13 cellular contexts compared by ENCODE assay signal in the genomic region with DNA sequence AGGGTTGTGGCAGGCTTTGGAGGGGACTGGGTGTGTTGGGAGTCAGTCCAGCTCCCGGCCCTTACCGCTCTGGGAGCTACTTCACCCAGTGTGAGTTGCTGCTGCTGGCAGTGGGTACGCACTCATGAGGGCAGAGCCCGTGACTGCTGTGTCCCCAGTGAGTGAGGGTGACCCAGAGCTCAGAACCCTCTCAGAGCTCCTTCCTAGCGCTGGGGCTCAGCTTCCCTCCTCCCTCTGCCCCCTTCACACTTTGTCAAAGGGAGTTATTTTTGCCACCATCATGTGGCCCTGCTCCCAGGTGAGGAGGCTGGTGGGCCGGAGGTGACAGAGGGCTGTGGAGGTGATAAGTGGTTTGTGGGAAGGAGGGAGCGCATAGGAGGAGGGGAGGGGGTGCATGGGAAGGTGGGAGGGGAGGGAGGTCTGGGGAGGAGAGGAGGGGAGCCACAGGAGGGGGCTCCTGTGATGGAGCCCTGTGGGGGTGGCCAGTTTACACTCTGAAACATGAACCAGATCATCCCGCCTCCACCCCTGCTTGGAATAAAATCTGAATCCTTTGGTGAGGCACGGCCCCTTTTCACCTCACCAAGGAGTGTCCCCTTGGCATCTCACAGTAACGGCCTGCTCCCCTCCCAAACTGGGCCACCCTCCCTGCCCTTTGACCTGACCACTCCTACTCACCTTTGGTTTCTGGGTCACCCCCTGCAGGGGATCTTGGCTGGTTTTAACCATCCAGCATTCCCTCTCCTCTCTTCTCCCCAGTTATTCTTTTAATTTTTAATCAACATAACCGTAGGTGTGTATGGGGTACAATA. TPM values are rescaled to one million over a fixed set of nuclear protein-coding genes. Genes with fewer than 3 reads are reported as not detected.
DNase-seq lines count a peak whose midpoint lies in the region; ATAC-seq and TF ChIP-seq lines count a peak whose summit lies in the region.
"Had no signal": no experiment of that assay in that cellular context is flagged by ENCODE, and none has a peak within 500 bp of the region (broad histone marks: within the 10 kb centered on the region; RNA-seq: fewer than 3 reads in every experiment).

No MANE protein-coding gene starts in this region.

- no peak overlapping the region for H2BK12ac ChIP-seq in H9 (ENCODE audit: insufficient read length, low read depth, low read length)

- H3K14ac ChIP-seq in H9 (ENCODE audit: insufficient read depth, low read length) = no peak overlapping the region

- H3K23ac ChIP-seq in H9 (ENCODE audit: insufficient read length, low read depth, low read length) = no peak overlapping the region

- no peak for DNase-seq in CD8-positive, alpha-beta T cell
- DNase-seq in H9 (peak; percentile 34), endodermal cell (peak; percentile 84), brain microvascular endothelial cell (no peak), Kasumi-1 (lab: John Stamatoyannopoulos, UW) (no peak)
- no peak for DNase-seq in natural killer cell treated with Interleukin-12 subunit alpha and Interleukin-12 subunit beta and Interleukin-15 and Interleukin-18, amount 100 ng/mL, for 72 hours (ENCODE audit: low spot score)
- DNase-seq: colonic mucosa, MM.1S, NCI-H526, WERI-Rb-1 had no signal

- no peaks in the 10 kb centered on the region for H3K79me1 ChIP-seq in H9 (ENCODE audit: insufficient read depth, low read depth, low read length, poor library complexity, severe bottlenecking)

- H3K4me1 Mint-ChIP-seq in CD8-positive, alpha-beta T cell (ENCODE audit: low read depth) = peaks cover 29% of the 10 kb centered on the region
- H3K4me1 Mint-ChIP-seq in H9 (peaks cover 38 to 52% of the 10 kb centered on the region in 2 experiments), endodermal cell (peaks cover 30% of the 10 kb centered on the region)
- peaks cover 6 to 24% of the 10 kb centered on the region in 2 donors for H3K4me1 Mint-ChIP-seq in natural killer cell treated with Interleukin-12 subunit alpha and Interleukin-12 subunit beta and Interleukin-15 and Interleukin-18, amount 100 ng/mL, for 72 hours (ENCODE audit: low read depth in 2 of 2)

- no peak overlapping the region for H3K56ac ChIP-seq in H9 (ENCODE audit: insufficient read length, low read depth, low read length)

- H3K27ac ChIP-seq in CD8-positive, alpha-beta T cell (ENCODE audit: low read depth, low read length) = no peak overlapping the region
- H3K27ac ChIP-seq in H9 (ENCODE audit: insufficient read length, low read depth, low read length) (no peak overlapping the region), endodermal cell (ENCODE audit: low read depth, low read length) (no peak overlapping the region), brain microvascular endothelial cell (no peak overlapping the region)
- H3K27ac ChIP-seq: colonic mucosa, thoracic aorta, WERI-Rb-1 had no signal

- H3K23me2 ChIP-seq in H9 (ENCODE audit: insufficient read length, low read depth, low read length, poor library complexity, severe bottlenecking) = peaks cover 2% of the 10 kb centered on the region

- H3K36me3 ChIP-seq in CD8-positive, alpha-beta T cell (ENCODE audit: insufficient read depth, low read length) = peaks cover 2% of the 10 kb centered on the region
- no peaks in the 10 kb centered on the region for H3K36me3 ChIP-seq in endodermal cell (ENCODE audit: control insufficient read depth, insufficient read depth, low read length)
- H3K36me3 ChIP-seq in brain microvascular endothelial cell (replicated peaks) = no peaks in the 10 kb centered on the region
- H3K36me3 ChIP-seq: colonic mucosa had no signal

- H3K4ac ChIP-seq in H9 (ENCODE audit: low read depth, low read length) = no peak overlapping the region

- in situ Hi-C loops in brain microvascular endothelial cell (cut with HindIII; ENCODE audit: low pct_ligation_motif_present, low sequenced_read_pairs) = no loop called here

- H2AK5ac ChIP-seq in H9 (ENCODE audit: insufficient read length, low read length) = no peak overlapping the region

- no peak overlapping the region for H2BK20ac ChIP-seq in H9 (ENCODE audit: low read depth, low read length, poor library complexity, severe bottlenecking)

- H3K4me2 ChIP-seq in H9 (ENCODE audit: insufficient read depth, insufficient read length, low read length) = peak overlapping the region; percentile 20

- CTCF ChIA-PET in CD8-positive, alpha-beta T cell (lab: Charles Lee) = interaction anchor here (1.3 to 7.2 kb wide), 2 partner anchors 12 to 43 kb away, joined by 5 to 79 read pairs; a partner anchor contains a TSS

- no peaks in the 10 kb centered on the region for H3K9me3 Mint-ChIP-seq in CD8-positive, alpha-beta T cell
- H3K9me3 Mint-ChIP-seq in H9 = peaks cover 0 to 6% of the 10 kb centered on the region in 2 experiments; a peak in 2 of 5 replicates
- H3K9me3 Mint-ChIP-seq in endodermal cell = peaks cover 10% of the 10 kb centered on the region
- H3K9me3 Mint-ChIP-seq in natural killer cell treated with Interleukin-12 subunit alpha and Interleukin-12 subunit beta and Interleukin-15 and Interleukin-18, amount 100 ng/mL, for 72 hours = no peaks in the 10 kb centered on the region

- POLR2A ChIA-PET in CD8-positive, alpha-beta T cell (lab: Charles Lee) = interaction anchor here (4.9 kb wide), 1 partner anchor 13 kb away, joined by 27 read pairs; a partner anchor contains a TSS

- H3K9ac ChIP-seq in H9 (ENCODE audit: extremely low read depth, insufficient read length, low read length) (no peak overlapping the region), endodermal cell (ENCODE audit: extremely low read depth, low read length, poor library complexity, severe bottlenecking) (no peak overlapping the region)

- H2BK120ac ChIP-seq in H9 (ENCODE audit: low read depth, low read length, poor library complexity, severe bottlenecking) = no peak overlapping the region

- H3K4me1 ChIP-seq in CD8-positive, alpha-beta T cell (ENCODE audit: insufficient read depth, low read length) = peaks cover 35% of the 10 kb centered on the region
- peaks cover 7% of the 10 kb centered on the region; the same call in 1 of the 2 replicates for H3K4me1 ChIP-seq in H9 (ENCODE audit: insufficient read depth, low read length)
- no peaks in the 10 kb centered on the region for H3K4me1 ChIP-seq in endodermal cell (ENCODE audit: control insufficient read depth, insufficient read depth, low read length)
- H3K4me1 ChIP-seq: Caco-2, colonic mucosa had no signal

- H3K27me3 Mint-ChIP-seq in CD8-positive, alpha-beta T cell (ENCODE audit: low read depth) = no peaks in the 10 kb centered on the region
- H3K27me3 Mint-ChIP-seq in H9 (ENCODE audit: low read depth) (peaks cover 40% of the 10 kb centered on the region), endodermal cell (ENCODE audit: insufficient read depth) (peaks cover 3% of the 10 kb centered on the region)
- no peaks in the 10 kb centered on the region for H3K27me3 Mint-ChIP-seq in natural killer cell treated with Interleukin-12 subunit alpha and Interleukin-12 subunit beta and Interleukin-15 and Interleukin-18, amount 100 ng/mL, for 72 hours

- H3K9me3 ChIP-seq in CD8-positive, alpha-beta T cell (ENCODE audit: low read length) = no peaks in the 10 kb centered on the region
- H3K9me3 ChIP-seq in H9 (ENCODE audit: control insufficient read depth, low read depth, low read length) (no peaks in the 10 kb centered on the region), endodermal cell (ENCODE audit: control insufficient read depth, low read length) (no peaks in the 10 kb centered on the region)
- H3K9me3 ChIP-seq: Caco-2, colonic mucosa, thoracic aorta had no signal

- TF ChIP-seq CTCF in CD8-positive, alpha-beta T cell (IDR thresholded peaks at IDR 0.05) = no peak
- TF ChIP-seq CTCF in H9 (conservative IDR thresholded peaks at IDR 0.05) = no peak
- no peak for TF ChIP-seq CTCF in endodermal cell (conservative IDR thresholded peaks at IDR 0.05)
- no peak for TF ChIP-seq CTCF in brain microvascular endothelial cell (IDR thresholded peaks at IDR 0.05; ENCODE audit: low read depth, low read length, missing control alignments)

- H3K36me3 Mint-ChIP-seq in CD8-positive, alpha-beta T cell = peaks cover 9% of the 10 kb centered on the region
- H3K36me3 Mint-ChIP-seq in H9 (ENCODE audit: insufficient read depth in 1 of 3, low read depth in 3 of 3) (peaks cover 9 to 14% (median 14%) of the 10 kb centered on the region in 3 experiments), endodermal cell (ENCODE audit: low read depth) (peaks cover 10% of the 10 kb centered on the region)
- H3K36me3 Mint-ChIP-seq in natural killer cell treated with Interleukin-12 subunit alpha and Interleukin-12 subunit beta and Interleukin-15 and Interleukin-18, amount 100 ng/mL, for 72 hours = no peaks in the 10 kb centered on the region

- intact Hi-C loops in CD8-positive, alpha-beta T cell (cut with DNase I, micrococcal nuclease) = no loop called here

- ATAC-seq in CD8-positive, alpha-beta T cell = no peak
- no peak for ATAC-seq in natural killer cell treated with Interleukin-12 subunit alpha and Interleukin-12 subunit beta and Interleukin-15 and Interleukin-18, amount 100 ng/mL, for 72 hours
- ATAC-seq in HG03108 (IDR thresholded peaks at IDR 0.05; ENCODE audit: unreplicated experiment) = no peak

- no peak overlapping the region for H3T11ph ChIP-seq in H9 (ENCODE audit: low read length)

- H3K18ac ChIP-seq in H9 (ENCODE audit: insufficient read length, low read depth, low read length) = no peak overlapping the region

- H3K79me2 ChIP-seq in H9 (ENCODE audit: insufficient read depth, low read length) = no peaks in the 10 kb centered on the region

- H4K5ac ChIP-seq in H9 (ENCODE audit: insufficient read length, low read depth, low read length) = no peak overlapping the region

- peak overlapping the region; percentile 52 for H3K4me3 Mint-ChIP-seq in CD8-positive, alpha-beta T cell
- peak overlapping the region in 1 of 2 experiments; percentile 64; a peak in 3 of 5 replicates for H3K4me3 Mint-ChIP-seq in H9
- H3K4me3 Mint-ChIP-seq in endodermal cell = peak overlapping the region; percentile 26
- H3K4me3 Mint-ChIP-seq in natural killer cell treated with Interleukin-12 subunit alpha and Interleukin-12 subunit beta and Interleukin-15 and Interleukin-18, amount 100 ng/mL, for 72 hours = peak overlapping the region; percentile 3

- no peaks in the 10 kb centered on the region for H3K27me3 ChIP-seq in CD8-positive, alpha-beta T cell (ENCODE audit: insufficient read depth, low read length)
- H3K27me3 ChIP-seq in H9 (ENCODE audit: insufficient read depth, low read length) (peaks cover 3% of the 10 kb centered on the region; the same call in 1 of the 2 replicates), endodermal cell (ENCODE audit: control insufficient read depth, insufficient read depth, low read length, poor library complexity, severe bottlenecking) (no peaks in the 10 kb centered on the region), brain microvascular endothelial cell (replicated peaks) (peaks cover 15% of the 10 kb centered on the region)
- H3K27me3 ChIP-seq: colonic mucosa had no signal

- peak overlapping the region; percentile 27 for H3K27ac Mint-ChIP-seq in CD8-positive, alpha-beta T cell
- H3K27ac Mint-ChIP-seq in H9 = no peak overlapping the region
- peak overlapping the region; percentile 53 for H3K27ac Mint-ChIP-seq in endodermal cell
- peak overlapping the region; percentile 86 to 95 for H3K27ac Mint-ChIP-seq in natural killer cell treated with Interleukin-12 subunit alpha and Interleukin-12 subunit beta and Interleukin-15 and Interleukin-18, amount 100 ng/mL, for 72 hours

- no peak overlapping the region for H2BK15ac ChIP-seq in H9 (ENCODE audit: low read depth, low read length)

- no peak overlapping the region for H2AFZ ChIP-seq in H9 (ENCODE audit: low read length)

- no peak overlapping the region for H3K4me3 ChIP-seq in CD8-positive, alpha-beta T cell (ENCODE audit: low read depth, low read length)
- no peak overlapping the region for H3K4me3 ChIP-seq in endodermal cell (ENCODE audit: low read length)
- no peak overlapping the region for H3K4me3 ChIP-seq in brain microvascular endothelial cell (ENCODE audit: low read depth, low read length)
- H3K4me3 ChIP-seq: colonic mucosa, thoracic aorta had no signal

- H4K91ac ChIP-seq in H9 (ENCODE audit: insufficient read length, low read depth, low read length) = no peak overlapping the region

- H4K20me1 ChIP-seq in H9 (ENCODE audit: control insufficient read depth, insufficient read depth, insufficient read length) = no peaks in the 10 kb centered on the region

- no peak overlapping the region for H4K8ac ChIP-seq in H9 (replicated peaks; ENCODE audit: insufficient read length, low read depth, low read length)

- no peak overlapping the region for H2BK5ac ChIP-seq in H9 (ENCODE audit: insufficient read length, low read length)

- no CpG with 5 or more reads among the region's 11 CpGs for WGBS in H9 (ENCODE audit: extremely low coverage, insufficient read length, low lambda C conversion rate)
- WGBS in endodermal cell (ENCODE audit: insufficient coverage in 1 of 2, insufficient read length in 1 of 2), 2 experiments = 67 to 69% methylated on average over 3 to 11 of the region's 11 CpGs

RNA-seq across cellular contexts. Expression of a gene that starts 9.9 kb away (rescaled TPM):
- total RNA-seq in CD8-positive, alpha-beta T cell = 100 to 1,000 TPM; 220 to 237 TPM
- total RNA-seq in H9 (2021) = 152 and 154 TPM in 2 replicates
- 100 to 1,000 TPM; 135 to 160 TPM for total RNA-seq in endodermal cell
- polyA plus RNA-seq in endodermal cell (2013, experiment 1 of 2) = 138 TPM
- 109 TPM for polyA plus RNA-seq in endodermal cell (2013, experiment 2 of 2)
- total RNA-seq in natural killer cell treated with Interleukin-12 subunit alpha and Interleukin-12 subunit beta and Interleukin-15 and Interleukin-18, amount 100 ng/mL, for 72 hours = 100 to 1,000 TPM; 246 to 381 TPM

RNA-seq across cellular contexts. Expression of a gene that starts 13.1 kb away (rescaled TPM):
- total RNA-seq in CD8-positive, alpha-beta T cell = 1 to 10 TPM; 1.0 to 2.0 TPM
- total RNA-seq in H9 (2021) = 6.5 and 6.8 TPM in 2 replicates
- 10 to 100 TPM in 1 of 2 donors, 1 to 10 TPM in 1; 9.5 to 13.1 TPM for total RNA-seq in endodermal cell
- 13.6 TPM for polyA plus RNA-seq in endodermal cell (2013, experiment 1 of 2)
- polyA plus RNA-seq in endodermal cell (2013, experiment 2 of 2) = 13.4 TPM
- 10 to 100 TPM in 1 of 2 donors, 1 to 10 TPM in 1; 9.9 to 11.5 TPM for total RNA-seq in natural killer cell treated with Interleukin-12 subunit alpha and Interleukin-12 subunit beta and Interleukin-15 and Interleukin-18, amount 100 ng/mL, for 72 hours

RNA-seq across cellular contexts. Expression of a gene that starts 22.9 kb away (rescaled TPM):
- total RNA-seq in CD8-positive, alpha-beta T cell = not detected
- not detected in 2 replicates for total RNA-seq in H9 (2021)
- total RNA-seq in endodermal cell = not detected
- 1.7 TPM for polyA plus RNA-seq in endodermal cell (2013, experiment 1 of 2)
- 1.7 TPM for polyA plus RNA-seq in endodermal cell (2013, experiment 2 of 2)
- total RNA-seq in natural killer cell treated with Interleukin-12 subunit alpha and Interleukin-12 subunit beta and Interleukin-15 and Interleukin-18, amount 100 ng/mL, for 72 hours = not detected
- total RNA-seq: Caco-2, thoracic aorta had no signal

RNA-seq across cellular contexts. Expression of a gene that starts 33.0 kb away (rescaled TPM):
- total RNA-seq in CD8-positive, alpha-beta T cell = 10 to 100 TPM; 56.8 to 56.9 TPM
- total RNA-seq in H9 (2021) = 1,469 and 1,513 TPM in 2 replicates
- 1,000 to 10,000 TPM; 1,359 to 1,473 TPM for total RNA-seq in endodermal cell
- polyA plus RNA-seq in endodermal cell (2013, experiment 1 of 2) = 860 TPM
- 803 TPM for polyA plus RNA-seq in endodermal cell (2013, experiment 2 of 2)
- total RNA-seq in natural killer cell treated with Interleukin-12 subunit alpha and Interleukin-12 subunit beta and Interleukin-15 and Interleukin-18, amount 100 ng/mL, for 72 hours = 100 to 1,000 TPM; 539 to 557 TPM

RNA-seq across cellular contexts. Expression of a gene that starts 33.9 kb away (rescaled TPM):
- not detected for total RNA-seq in CD8-positive, alpha-beta T cell
- not detected in 2 replicates for total RNA-seq in H9 (2021)
- under 1 TPM; 0.20 to 0.71 TPM for total RNA-seq in endodermal cell
- not detected for polyA plus RNA-seq in endodermal cell (2013, experiment 1 of 2)
- polyA plus RNA-seq in endodermal cell (2013, experiment 2 of 2) = not detected
- not detected for total RNA-seq in natural killer cell treated with Interleukin-12 subunit alpha and Interleukin-12 subunit beta and Interleukin-15 and Interleukin-18, amount 100 ng/mL, for 72 hours
- total RNA-seq: thoracic aorta had no signal

Comparison
In these comparisons a context has a peak if more than half of its experiments do, and no peak if none do; other contexts are left out.
1. DNase-seq: peak in H9 (single experiment) and endodermal cell (single experiment); none in CD8-positive, alpha-beta T cell (0 of 7), natural killer cell treated with Interleukin-12 subunit alpha and Interleukin-12 subunit beta and Interleukin-15 and Interleukin-18, amount 100 ng/mL, for 72 hours (single experiment), brain microvascular endothelial cell (single experiment) and Kasumi-1 (0 of 2).
2. H3K27ac Mint-ChIP-seq: peak in CD8-positive, alpha-beta T cell (single experiment), endodermal cell (single experiment) and natural killer cell treated with Interleukin-12 subunit alpha and Interleukin-12 subunit beta and Interleukin-15 and Interleukin-18, amount 100 ng/mL, for 72 hours (2 of 2); none in H9 (0 of 3).